Comparison of ENCODE assay signal across 17 cellular contexts in genomic region chr12:85949253-85949652, GRCh38.
A peak's percentile ranks its signal among the peaks of the same experiment; 100 is the strongest.
DNase-seq lines count a peak whose midpoint lies in the region; ATAC-seq, FAIRE-seq and TF ChIP-seq lines count a peak whose summit lies in the region.
"Had no signal": no experiment of that assay in that cellular context is flagged by ENCODE, and none has a peak within 500 bp of the region (broad histone marks: within the 10 kb centered on the region; RNA-seq: fewer than 3 reads in every experiment).

No MANE protein-coding gene starts in this region.

- no peaks in the 10 kb centered on the region for H3K23me2 ChIP-seq in H9 (ENCODE audit: insufficient read length, low read depth, low read length, poor library complexity, severe bottlenecking)

- no peaks in the 10 kb centered on the region for H3K36me3 ChIP-seq in iPS DF 6.9 (ENCODE audit: control insufficient read depth, insufficient read depth, low read length)
- H3K36me3 ChIP-seq in smooth muscle cell (ENCODE audit: low read depth) = no peaks in the 10 kb centered on the region
- H3K36me3 ChIP-seq: BLaER1 treated with 17β-estradiol and CSF1 and Interleukin-3, amounts not matched to agents 10 nM and 100 nM had no signal

- no peak overlapping the region for H3K4me3 ChIP-seq in iPS DF 6.9 (ENCODE audit: low read length)
- H3K4me3 ChIP-seq in smooth muscle cell = no peak overlapping the region
- H3K4me3 ChIP-seq: BLaER1 treated with 17β-estradiol and CSF1 and Interleukin-3, amounts not matched to agents 10 nM and 100 nM; GM12878 had no signal

- no peak overlapping the region for H2BK15ac ChIP-seq in H9 (ENCODE audit: low read depth, low read length)

- no peaks in the 10 kb centered on the region for H4K20me1 ChIP-seq in H9 (ENCODE audit: control insufficient read depth, insufficient read depth, insufficient read length)
- no peaks in the 10 kb centered on the region for H4K20me1 ChIP-seq in smooth muscle cell (ENCODE audit: low read depth)
- H4K20me1 ChIP-seq: BLaER1 treated with 17β-estradiol and CSF1 and Interleukin-3, amounts not matched to agents 10 nM and 100 nM had no signal

- H3K4me3 Mint-ChIP-seq in H9 = peak overlapping the region; percentile 3 to 38; a peak in 4 of 5 replicates

- no peaks in the 10 kb centered on the region for H3K79me1 ChIP-seq in H9 (ENCODE audit: insufficient read depth, low read depth, low read length, poor library complexity, severe bottlenecking)

- no peak overlapping the region for H3K23ac ChIP-seq in H9 (ENCODE audit: insufficient read length, low read depth, low read length)

- no peak for ATAC-seq in HG03159 (IDR thresholded peaks at IDR 0.05; ENCODE audit: unreplicated experiment)
- ATAC-seq: GM12878 had no signal

- H2BK20ac ChIP-seq in H9 (ENCODE audit: low read depth, low read length, poor library complexity, severe bottlenecking) = no peak overlapping the region

- no peak overlapping the region for H4K8ac ChIP-seq in H9 (replicated peaks; ENCODE audit: insufficient read length, low read depth, low read length)

- H3F3A ChIP-seq in smooth muscle cell (ENCODE audit: low read depth) = no peaks in the 10 kb centered on the region

- no peak overlapping the region for H2BK120ac ChIP-seq in H9 (ENCODE audit: low read depth, low read length, poor library complexity, severe bottlenecking)

- H3K79me2 ChIP-seq in H9 (ENCODE audit: insufficient read depth, low read length) (no peaks in the 10 kb centered on the region), smooth muscle cell (ENCODE audit: low read depth) (no peaks in the 10 kb centered on the region)

- no CpG with 5 or more reads among the region's 1 CpG for WGBS in H9 (ENCODE audit: extremely low coverage, insufficient read length, low lambda C conversion rate)
- no CpG with 5 or more reads among the region's 1 CpG for WGBS in iPS DF 6.9 (ENCODE audit: insufficient coverage, insufficient read length)
- WGBS in smooth muscle cell (ENCODE audit: low lambda C conversion rate) = 6% methylated on average over 1 of the region's 1 CpG

- DNase-seq in H9 (peak; percentile 59), iPS DF 6.9 (ENCODE audit: low read depth, low spot score) (peak; percentile 54), smooth muscle cell (lab: John Stamatoyannopoulos, UW; ENCODE audit: unreplicated experiment) (no peak), D721Med (ENCODE audit: insufficient read length, low spot score) (no peak), NCI-H446 treated with DMSO at 0.1 percent for 48 hours (lab: John Stamatoyannopoulos, UW) (no peak), AG08395 (ENCODE audit: low spot score) (no peak)
- DNase-seq: DMS153, IMR-90, Kasumi-1, NCI-H1436, NCI-H2029 treated with DMSO at 0.1 percent for 48 hours, NCI-H524 had no signal

- H4K5ac ChIP-seq in H9 (ENCODE audit: insufficient read length, low read depth, low read length) = no peak overlapping the region

- H3K9me3 Mint-ChIP-seq in H9 = peaks cover 8 to 14% of the 10 kb centered on the region in 2 experiments; a peak in 4 of 5 replicates

- no peak overlapping the region for H4K91ac ChIP-seq in H9 (ENCODE audit: insufficient read length, low read depth, low read length)

- H3K56ac ChIP-seq in H9 (ENCODE audit: insufficient read length, low read depth, low read length) = no peak overlapping the region

- peaks cover 15 to 19% (median 16%) of the 10 kb centered on the region in 3 experiments for H3K36me3 Mint-ChIP-seq in H9 (ENCODE audit: insufficient read depth in 1 of 3, low read depth in 3 of 3)

- H3K4me1 Mint-ChIP-seq in H9 = peaks cover 68 to 69% of the 10 kb centered on the region in 2 experiments

- no peak for FAIRE-seq in D721Med (lab: Jason Lieb, UNC)
- FAIRE-seq: GM12878, GM18507 had no signal

- no peak overlapping the region for H3K4ac ChIP-seq in H9 (ENCODE audit: low read depth, low read length)

- H3K9me3 ChIP-seq in H9 (ENCODE audit: control insufficient read depth, low read depth, low read length) = no peaks in the 10 kb centered on the region
- H3K9me3 ChIP-seq in iPS DF 6.9 (ENCODE audit: control insufficient read depth, insufficient read depth, low read length) = no peaks in the 10 kb centered on the region
- H3K9me3 ChIP-seq in smooth muscle cell (replicated peaks; ENCODE audit: low read depth) = no peaks in the 10 kb centered on the region

- H3K4me2 ChIP-seq in H9 (ENCODE audit: insufficient read depth, insufficient read length, low read length) (peak overlapping the region; percentile 30), smooth muscle cell (no peak overlapping the region)

- H2BK12ac ChIP-seq in H9 (ENCODE audit: insufficient read length, low read depth, low read length) = no peak overlapping the region

- H3K9ac ChIP-seq in H9 (ENCODE audit: extremely low read depth, insufficient read length, low read length) (no peak overlapping the region), smooth muscle cell (ENCODE audit: low read depth) (no peak overlapping the region)
- H3K9ac ChIP-seq: BLaER1 treated with 17β-estradiol and CSF1 and Interleukin-3, amounts not matched to agents 10 nM and 100 nM had no signal

- H3T11ph ChIP-seq in H9 (ENCODE audit: low read length) = no peak overlapping the region

- no peak overlapping the region for H3K18ac ChIP-seq in H9 (ENCODE audit: insufficient read length, low read depth, low read length)

- H3K27me3 Mint-ChIP-seq in H9 (ENCODE audit: low read depth) = no peaks in the 10 kb centered on the region

- H2AK5ac ChIP-seq in H9 (ENCODE audit: insufficient read length, low read length) = no peak overlapping the region

- H3K27ac Mint-ChIP-seq in H9 = peak overlapping the region; percentile 93 to 99 (median 97); a peak in 6 of 7 replicates

- no peak overlapping the region for H2BK5ac ChIP-seq in H9 (ENCODE audit: insufficient read length, low read length)

- H3K27me3 ChIP-seq in H9 (ENCODE audit: insufficient read depth, low read length) (no peaks in the 10 kb centered on the region), iPS DF 6.9 (ENCODE audit: control insufficient read depth, insufficient read depth, low read length) (no peaks in the 10 kb centered on the region), smooth muscle cell (ENCODE audit: low read depth) (no peaks in the 10 kb centered on the region)
- H3K27me3 ChIP-seq: BLaER1 treated with 17β-estradiol and CSF1 and Interleukin-3, amounts not matched to agents 10 nM and 100 nM had no signal

- H3K14ac ChIP-seq in H9 (ENCODE audit: insufficient read depth, low read length) = no peak overlapping the region

- H2AFZ ChIP-seq in H9 (ENCODE audit: low read length) = no peak overlapping the region
- peak overlapping the region; percentile 13 for H2AFZ ChIP-seq in smooth muscle cell (ENCODE audit: low read depth)

- H3K4me1 ChIP-seq in H9 (ENCODE audit: insufficient read depth, low read length) (peaks cover 7% of the 10 kb centered on the region; the same call in 1 of the 2 replicates), iPS DF 6.9 (ENCODE audit: control insufficient read depth, insufficient read depth, low read length) (peaks cover 5% of the 10 kb centered on the region; the same call in 1 of the 2 replicates), smooth muscle cell (ENCODE audit: low read depth) (no peaks in the 10 kb centered on the region)

- TF ChIP-seq CTCF in H9 (conservative IDR thresholded peaks at IDR 0.05) (no peak), VCaP (conservative IDR thresholded peaks at IDR 0.05) (no peak), smooth muscle cell (IDR thresholded peaks at IDR 0.05; ENCODE audit: borderline replicate concordance, insufficient read depth, poor library complexity, severe bottlenecking) (no peak), D721Med (IDR thresholded peaks at IDR 0.05; ENCODE audit: insufficient read depth, missing control alignments) (no peak)

- H3K27ac ChIP-seq in H9 (ENCODE audit: insufficient read length, low read depth, low read length) (peak overlapping the region; percentile 94), VCaP (peak overlapping the region; percentile 44; the same call in 1 of the 2 replicates), iPS DF 6.9 (ENCODE audit: low read length) (peak overlapping the region; percentile 97), smooth muscle cell (ENCODE audit: low read depth) (no peak overlapping the region)
- H3K27ac ChIP-seq: BLaER1 treated with 17β-estradiol and CSF1 and Interleukin-3, amounts not matched to agents 10 nM and 100 nM had no signal

Comparison
In these comparisons a context has a peak if more than half of its experiments do, and no peak if none do; other contexts are left out.
1. DNase-seq: peak in H9 (single experiment) and iPS DF 6.9 (single experiment); none in smooth muscle cell (single experiment), D721Med (single experiment), NCI-H446 treated with DMSO at 0.1 percent for 48 hours (single experiment) and AG08395 (single experiment).